ENCODE assay signal across 17 cellular contexts in genomic region chr10:77279207-77279606, GRCh38.
DNase-seq lines count a peak whose midpoint lies in the region; ATAC-seq, FAIRE-seq and TF ChIP-seq lines count a peak whose summit lies in the region.
"Had no signal": no experiment of that assay in that cellular context is flagged by ENCODE, and none has a peak within 500 bp of the region (broad histone marks: within the 10 kb centered on the region; RNA-seq: fewer than 3 reads in every experiment).

No MANE protein-coding gene starts in this region.

- H3K4me3 ChIP-seq in mammary epithelial cell (replicated peaks in 1 of 3; ENCODE audit: insufficient read depth in 1 of 3, low read depth in 2 of 3, low read length in 3 of 3) (no peak overlapping the region), keratinocyte (ENCODE audit: control insufficient read depth in 2 of 3, extremely low read depth in 1 of 3, insufficient read depth in 2 of 3, low read depth in 1 of 3, low read length in 3 of 3) (no peak overlapping the region)

- TF ChIP-seq CTCF in mammary epithelial cell (conservative IDR thresholded peaks at IDR 0.05 in 1 of 2, IDR thresholded peaks at IDR 0.05 in 1 of 2; ENCODE audit: extremely low read depth in 1 of 2, insufficient read depth in 1 of 2, low read depth in 1 of 2, low read length in 2 of 2) (no peak), MCF 10A (IDR thresholded peaks at IDR 0.05; ENCODE audit: unreplicated experiment) (no peak), keratinocyte (optimal IDR thresholded peaks at IDR 0.05 in 1 of 3, IDR thresholded peaks at IDR 0.05 in 1 of 3, conservative IDR thresholded peaks at IDR 0.05 in 1 of 3; ENCODE audit: extremely low read depth in 1 of 3, insufficient read depth in 2 of 3, low read length in 3 of 3) (no peak)

- H3K36me3 ChIP-seq in mammary epithelial cell (ENCODE audit: insufficient read depth, low read length) (no peaks in the 10 kb centered on the region), keratinocyte (ENCODE audit: control insufficient read depth in 2 of 2, extremely low read depth in 1 of 2, insufficient read depth in 2 of 2, low read length in 2 of 2) (no peaks in the 10 kb centered on the region)

- no peaks in the 10 kb centered on the region for H3K27me3 Mint-ChIP-seq in MCF 10A (ENCODE audit: insufficient read depth, unreplicated experiment)
- peaks cover 41% of the 10 kb centered on the region for H3K27me3 Mint-ChIP-seq in activated CD8-positive, alpha-beta T cell treated with anti-CD3 and anti-CD28 coated beads, Interleukin-2, amount 10 ng/mL, durations not matched to agents 7 days and 5 days (ENCODE audit: low read depth)

- H3K9ac ChIP-seq in mammary epithelial cell (ENCODE audit: insufficient read depth, low read length): no peak overlapping the region
- no peak overlapping the region for H3K9ac ChIP-seq in keratinocyte (ENCODE audit: control insufficient read depth, extremely low read depth, insufficient read depth, low read length)

- no peak overlapping the region for H3K27ac ChIP-seq in mammary epithelial cell (ENCODE audit: insufficient read depth, low read depth, low read length)
- no peak overlapping the region for H3K27ac ChIP-seq in keratinocyte (ENCODE audit: control insufficient read depth, insufficient read depth, low read length)
- H3K27ac ChIP-seq: RWPE1 had no signal

- 7% methylated on average over 4 of the region's 4 CpGs for WGBS in mammary epithelial cell (ENCODE audit: low coverage, missing lambda C conversion rate)

- intact Hi-C loops in mammary epithelial cell (cut with micrococcal nuclease): no loop called here
- intact Hi-C loops in MCF 10A (cut with micrococcal nuclease): no loop called here

- H3K27ac Mint-ChIP-seq in MCF 10A (ENCODE audit: low read depth, unreplicated experiment): no peak overlapping the region
- no peak overlapping the region for H3K27ac Mint-ChIP-seq in activated CD8-positive, alpha-beta T cell treated with anti-CD3 and anti-CD28 coated beads, Interleukin-2, amount 10 ng/mL, durations not matched to agents 7 days and 5 days
- H3K27ac Mint-ChIP-seq: activated CD4-positive, alpha-beta memory T cell treated with anti-CD3 and anti-CD28 coated beads for 36 hours; activated naive CD4-positive, alpha-beta T cell treated with anti-CD3 and anti-CD28 coated beads, Interleukin-2, amount 50 U/mL, for 72 hours had no signal

- FAIRE-seq in keratinocyte (lab: Jason Lieb, UNC): peak; percentile 32
- FAIRE-seq: colon, G401.6 had no signal

- H3K27me3 ChIP-seq in mammary epithelial cell (ENCODE audit: insufficient read depth, low read length) (no peaks in the 10 kb centered on the region), keratinocyte (ENCODE audit: control insufficient read depth, extremely low read depth, insufficient read depth, low read length) (no peaks in the 10 kb centered on the region)

- DNase-seq in mammary epithelial cell (peak; percentile 43), MCF 10A (ENCODE audit: unreplicated experiment) (no peak), keratinocyte (ENCODE audit: low read depth, low spot score) (no peak), erythroblast (lab: John Stamatoyannopoulos, UW) (no peak), iPS-NIHi7 (ENCODE audit: extremely low spot score) (no peak), EL (no peak)
- DNase-seq in activated CD8-positive, alpha-beta T cell treated with anti-CD3 and anti-CD28 coated beads, Interleukin-2, amount 10 ng/mL, durations not matched to agents 7 days and 5 days: peak; percentile 40
- no peak for DNase-seq in activated CD8-positive, alpha-beta memory T cell treated with anti-CD3 and anti-CD28 coated beads, Interleukin-2, amount 50 U/mL, for 48 hours
- DNase-seq: activated CD4-positive, alpha-beta memory T cell treated with anti-CD3 and anti-CD28 coated beads for 36 hours; NCI-H446 treated with DMSO at 0.1 percent for 48 hours; stimulated activated CD4-positive, alpha-beta T cell treated with anti-CD3 and anti-CD28 coated beads, Interleukin-4, amount 100 ng/mL, for 4 hours; T-helper 9 cell had no signal

- H3K9me1 ChIP-seq in keratinocyte (ENCODE audit: control insufficient read depth, extremely low read depth, insufficient read depth, low read length): no peaks in the 10 kb centered on the region

- no peaks in the 10 kb centered on the region for H3K36me3 Mint-ChIP-seq in MCF 10A (ENCODE audit: insufficient read depth, unreplicated experiment)
- no peaks in the 10 kb centered on the region for H3K36me3 Mint-ChIP-seq in activated CD8-positive, alpha-beta T cell treated with anti-CD3 and anti-CD28 coated beads, Interleukin-2, amount 10 ng/mL, durations not matched to agents 7 days and 5 days (ENCODE audit: low read depth)
- H3K36me3 Mint-ChIP-seq: activated CD4-positive, alpha-beta memory T cell treated with anti-CD3 and anti-CD28 coated beads for 36 hours had no signal

- dilution Hi-C loops in mammary epithelial cell (cut with HindIII; ENCODE audit: low sequenced_read_pairs): no loop called here
- dilution Hi-C loops in keratinocyte (cut with MboI; ENCODE audit: extremely low pct_ligation_motif_present, low sequenced_read_pairs): no loop called here

- CTCF ChIA-PET in mammary epithelial cell (lab: Charles Lee; ENCODE audit: low non-redundant PET) (no interaction called here), MCF 10A (lab: Yijun Ruan, JAX) (no interaction called here)
- CTCF ChIA-PET in activated CD8-positive, alpha-beta T cell treated with anti-CD3 and anti-CD28 coated beads, Interleukin-2, amount 10 ng/mL, durations not matched to agents 7 days and 5 days (lab: Charles Lee): no interaction called here

- no peaks in the 10 kb centered on the region for H3K9me3 Mint-ChIP-seq in MCF 10A (ENCODE audit: unreplicated experiment)
- peaks cover 10% of the 10 kb centered on the region for H3K9me3 Mint-ChIP-seq in activated CD8-positive, alpha-beta T cell treated with anti-CD3 and anti-CD28 coated beads, Interleukin-2, amount 10 ng/mL, durations not matched to agents 7 days and 5 days (ENCODE audit: insufficient read depth)

- TF ChIP-seq POLR2A in erythroblast (IDR thresholded peaks at IDR 0.05; ENCODE audit: low read length): no peak

- peaks cover 3% of the 10 kb centered on the region for H3K4me1 Mint-ChIP-seq in MCF 10A (ENCODE audit: insufficient read depth, unreplicated experiment)
- H3K4me1 Mint-ChIP-seq in activated CD8-positive, alpha-beta T cell treated with anti-CD3 and anti-CD28 coated beads, Interleukin-2, amount 10 ng/mL, durations not matched to agents 7 days and 5 days (ENCODE audit: low read depth): peaks cover 25% of the 10 kb centered on the region

- H3K4me3 Mint-ChIP-seq in MCF 10A (ENCODE audit: unreplicated experiment): no peak overlapping the region
- no peak overlapping the region for H3K4me3 Mint-ChIP-seq in activated CD8-positive, alpha-beta T cell treated with anti-CD3 and anti-CD28 coated beads, Interleukin-2, amount 10 ng/mL, durations not matched to agents 7 days and 5 days
- H3K4me3 Mint-ChIP-seq: activated CD4-positive, alpha-beta memory T cell treated with anti-CD3 and anti-CD28 coated beads for 36 hours; stimulated activated naive CD8-positive, alpha-beta T cell treated with anti-CD3 and anti-CD28 coated beads, Interleukin-15, Interleukin-2, amounts not matched to agents 100 ng/mL and 50 ng/mL, for 24 hours had no signal

- H3K4me2 ChIP-seq in mammary epithelial cell (ENCODE audit: insufficient read depth, low read depth, low read length) (no peak overlapping the region), keratinocyte (ENCODE audit: control insufficient read depth, extremely low read depth, insufficient read depth, low read depth, low read length) (no peak overlapping the region)

- no peaks in the 10 kb centered on the region for H3K79me2 ChIP-seq in mammary epithelial cell (ENCODE audit: insufficient read depth, low read length)
- H3K79me2 ChIP-seq in keratinocyte (ENCODE audit: control insufficient read depth, insufficient read depth, low read length): no peaks in the 10 kb centered on the region

- POLR2A ChIA-PET in MCF 10A (lab: Yijun Ruan, JAX): no interaction called here
- POLR2A ChIA-PET in activated CD8-positive, alpha-beta T cell treated with anti-CD3 and anti-CD28 coated beads, Interleukin-2, amount 10 ng/mL, durations not matched to agents 7 days and 5 days (lab: Charles Lee): no interaction called here

- H3K9me3 ChIP-seq in mammary epithelial cell (replicated peaks; ENCODE audit: insufficient read depth, low read length): no peaks in the 10 kb centered on the region
- H3K9me3 ChIP-seq in keratinocyte (ENCODE audit: control insufficient read depth, low read depth, low read length): no peaks in the 10 kb centered on the region

- peak overlapping the region; percentile 20 for H2AFZ ChIP-seq in mammary epithelial cell (ENCODE audit: low read depth, low read length)
- H2AFZ ChIP-seq in keratinocyte (ENCODE audit: control insufficient read depth, low read length): no peak overlapping the region

- H4K20me1 ChIP-seq in mammary epithelial cell (ENCODE audit: insufficient read depth, low read length): no peaks in the 10 kb centered on the region
- H4K20me1 ChIP-seq in keratinocyte (ENCODE audit: control insufficient read depth, extremely low read depth, insufficient read depth, low read length): no peaks in the 10 kb centered on the region

- peaks cover 14% of the 10 kb centered on the region for H3K4me1 ChIP-seq in mammary epithelial cell (ENCODE audit: insufficient read depth, low read length)
- peaks cover 3% of the 10 kb centered on the region for H3K4me1 ChIP-seq in keratinocyte (ENCODE audit: control insufficient read depth, extremely low read depth, insufficient read depth, low read length)

- peak; percentile 51 for ATAC-seq in activated CD8-positive, alpha-beta T cell treated with anti-CD3 and anti-CD28 coated beads, Interleukin-2, amount 10 ng/mL, durations not matched to agents 7 days and 5 days

- in situ Hi-C loops in mammary epithelial cell (cut with MboI; ENCODE audit: low sequenced_read_pairs in 2 of 2): no loop called here

- BruUV-seq in mammary epithelial cell (replicated peaks; lab: Mats Ljungman, UMichigan) (no TSS peak), MCF 10A (replicated peaks; lab: Mats Ljungman, UMichigan) (no TSS peak)

Comparison
In these comparisons a context has a peak if more than half of its experiments do, and no peak if none do; other contexts are left out.
1. DNase-seq: peak in mammary epithelial cell (single experiment) and activated CD8-positive, alpha-beta T cell treated with anti-CD3 and anti-CD28 coated beads, Interleukin-2, amount 10 ng/mL, durations not matched to agents 7 days and 5 days (single experiment); none in MCF 10A (single experiment), keratinocyte (single experiment), erythroblast (0 of 2), activated CD8-positive, alpha-beta memory T cell treated with anti-CD3 and anti-CD28 coated beads, Interleukin-2, amount 50 U/mL, for 48 hours (single experiment), iPS-NIHi7 (single experiment) and EL (single experiment).